In genomic region chr3:148991219-148992026, GRCh38 we compare ENCODE assay signal across 8 cellular contexts. TPM values are rescaled to one million over a fixed set of nuclear protein-coding genes. Genes with fewer than 3 reads are reported as not detected.
DNase-seq lines count a peak whose midpoint lies in the region; ATAC-seq and TF ChIP-seq lines count a peak whose summit lies in the region.

GYG1 (plus strand) TSS chr3:148991540; CDS start chr3:148991641, 101 bp downstream.

- H3K27ac ChIP-seq in PC-3 (ENCODE audit: low read length) (peak within 1 kb of the TSS; percentile 31; the same call in 1 of the 2 replicates), mucosa of rectum (ENCODE audit: low read depth in 2 of 2, low read length in 2 of 2) (peak within 1 kb of the TSS; percentile 79 to 88)

- no peaks in the 10 kb centered on the region for H4K20me1 ChIP-seq in PC-3 (ENCODE audit: low read length)

- peak within 1 kb of the TSS; percentile 84 for H2AFZ ChIP-seq in PC-3 (ENCODE audit: low read length)

- no peaks in the 10 kb centered on the region for H3K27me3 ChIP-seq in PC-3 (ENCODE audit: low read length)
- H3K27me3 ChIP-seq in mucosa of rectum (ENCODE audit: control insufficient read depth in 2 of 2, insufficient read depth in 2 of 2, low read length in 2 of 2), result no peaks in the 10 kb centered on the region

- H3K4me1 ChIP-seq in PC-3 (ENCODE audit: insufficient read depth, low read length), result peaks cover 14% of the 10 kb centered on the region
- H3K4me1 ChIP-seq in mucosa of rectum (ENCODE audit: control insufficient read depth in 2 of 2, insufficient read depth in 2 of 2, low read length in 2 of 2), result peaks cover 9 to 15% of the 10 kb centered on the region in 2 donors

- DNase-seq in COLO829 (ENCODE audit: low spot score) (peak; percentile 63), PC-3 (peak; percentile 82), activated T-cell treated with anti-CD3 and anti-CD28 coated beads for 48 hours (ENCODE audit: low read depth) (peak; percentile 71), erythroblast (lab: John Stamatoyannopoulos, UW) (peak; percentile 84 to 90)
- peak; percentile 61 to 63 for DNase-seq in stimulated activated CD8-positive, alpha-beta memory T cell treated with anti-CD3 and anti-CD28 coated beads, Interleukin-7, amount 100 ng/mL, for 1 hour (ENCODE audit: low read depth in 2 of 2)

- CTCF ChIA-PET in PC-3 (lab: Charles Lee), result interaction anchor here (0.8 kb wide), 1 partner anchor 44 kb away, joined by 4 read pairs; no protein-coding TSS in a partner anchor

- no peaks in the 10 kb centered on the region; the same call in 1 of the 2 replicates for H3K36me3 ChIP-seq in PC-3 (ENCODE audit: low read depth, low read length)
- peaks cover 10 to 12% of the 10 kb centered on the region in 2 donors for H3K36me3 ChIP-seq in mucosa of rectum (ENCODE audit: control insufficient read depth in 2 of 2, insufficient read depth in 2 of 2, low read length in 2 of 2)

- no TSS peak for BruUV-seq in PC-3 (replicated peaks; lab: Mats Ljungman, UMichigan)

- H3K4me3 ChIP-seq in PC-3 (ENCODE audit: low read length) (peak within 1 kb of the TSS; percentile 92), mucosa of rectum (ENCODE audit: low read length in 2 of 2) (peak within 1 kb of the TSS; percentile 78 to 82)

- ATAC-seq in GM19452 (IDR thresholded peaks at IDR 0.05; ENCODE audit: unreplicated experiment) (peak; percentile 81), HG03575 (IDR thresholded peaks at IDR 0.05; ENCODE audit: extremely low read depth, insufficient number of reproducible peaks, low FRiP score, unreplicated experiment) (peak; percentile 64), PC-3 (peak; percentile 87)

- intact Hi-C loops in PC-3 (cut with micrococcal nuclease), result loop anchor here (1.0 to 5.0 kb wide), 2 partner anchors 91 to 282 kb away; no protein-coding TSS in a partner anchor

- peak within 1 kb of the TSS; percentile 80 for H3K9ac ChIP-seq in PC-3 (ENCODE audit: low read length)
- peak within 1 kb of the TSS; percentile 61 to 85 for H3K9ac ChIP-seq in mucosa of rectum (ENCODE audit: low read depth in 1 of 2, low read length in 2 of 2)

- no peaks in the 10 kb centered on the region for H3K9me2 ChIP-seq in PC-3 (replicated peaks; ENCODE audit: low read length)

- H3K79me2 ChIP-seq in PC-3 (ENCODE audit: low read length), result peaks cover 20% of the 10 kb centered on the region

- TF ChIP-seq CTCF in PC-3 (conservative IDR thresholded peaks at IDR 0.05; ENCODE audit: low read depth, low read length), result peak; percentile 60

- H3F3A ChIP-seq in PC-3 (ENCODE audit: low read length, unreplicated experiment), result no peaks in the 10 kb centered on the region

- H3K9me3 ChIP-seq in PC-3 (ENCODE audit: low read length) (no peaks in the 10 kb centered on the region), mucosa of rectum (ENCODE audit: control insufficient read depth in 2 of 2, low read length in 2 of 2) (no peaks in the 10 kb centered on the region)

- peak; percentile 63 for TF ChIP-seq POLR2A in erythroblast (IDR thresholded peaks at IDR 0.05; ENCODE audit: low read length)

- peak within 1 kb of the TSS; percentile 91 for H3K4me2 ChIP-seq in PC-3 (ENCODE audit: low read length)

- POLR2A ChIA-PET in PC-3 (lab: Charles Lee; ENCODE audit: unreplicated experiment), result no interaction called here

RNA-seq across cellular contexts. Expression of gene GYG1, which starts in this region (rescaled TPM):
- total RNA-seq in PC-3 (2014; rRNA removed), result 9.9 and 12.0 TPM in 2 replicates

Comparison
In these comparisons a context has a peak if more than half of its experiments do, and no peak if none do; other contexts are left out.
1. Peak in every context shown above with its lines: DNase-seq, ATAC-seq, H3K4me3 ChIP-seq and H3K27ac ChIP-seq.